ENCODE assay signal across 12 cellular contexts in the genomic region with DNA sequence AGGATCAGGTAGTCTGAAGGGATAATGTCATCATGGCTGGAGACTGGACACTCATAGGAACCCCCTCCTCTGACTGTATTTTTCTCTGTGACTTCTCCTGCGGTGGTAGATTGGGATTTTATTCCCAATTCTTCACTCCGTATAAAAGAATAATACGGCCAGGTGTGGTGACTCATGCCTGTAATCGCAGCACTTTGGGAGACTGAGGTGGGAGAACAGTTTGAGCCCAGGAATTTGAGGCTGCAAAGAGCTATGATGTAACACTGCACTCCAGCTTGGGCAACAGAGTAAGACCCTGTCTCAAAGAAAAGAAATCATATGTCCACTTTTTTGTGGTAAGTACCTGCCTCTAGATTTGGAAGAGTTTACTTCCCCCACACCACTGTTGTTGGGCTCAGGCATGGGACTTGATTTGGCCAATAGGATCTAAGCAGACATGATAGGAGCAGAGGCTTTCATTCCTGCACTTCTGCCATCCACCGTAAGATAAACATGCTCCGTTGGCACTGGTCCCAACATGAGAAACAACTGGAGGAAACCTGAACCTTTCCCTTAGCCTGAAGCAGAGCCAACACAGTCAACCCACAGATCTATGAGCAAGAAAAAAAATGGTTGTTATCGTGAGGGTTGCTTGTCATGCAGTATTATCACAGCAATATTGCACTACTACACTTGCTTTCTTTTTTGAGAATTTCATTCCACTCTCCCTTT.
DNase-seq lines count a peak whose midpoint lies in the region; ATAC-seq, FAIRE-seq and TF ChIP-seq lines count a peak whose summit lies in the region.
"Had no signal": no experiment of that assay in that cellular context is flagged by ENCODE, and none has a peak within 500 bp of the region (broad histone marks: within the 10 kb centered on the region; RNA-seq: fewer than 3 reads in every experiment).

No MANE protein-coding gene starts in this region.

- no peak overlapping the region for H3K27ac Mint-ChIP-seq in neural progenitor cell
- no peak overlapping the region for H3K27ac Mint-ChIP-seq in type B pancreatic cell
- H3K27ac Mint-ChIP-seq: activated T-helper 17 cell treated with anti-CD3 and anti-CD28 coated beads, Interleukin-2, amount 50 U/mL, for 72 hours had no signal

- H3F3A ChIP-seq in PC-3 (ENCODE audit: low read length, unreplicated experiment) (no peaks in the 10 kb centered on the region), neural progenitor cell (ENCODE audit: low read depth) (no peaks in the 10 kb centered on the region)

- POLR2A ChIA-PET in PC-3 (lab: Charles Lee; ENCODE audit: unreplicated experiment): no interaction called here

- intact Hi-C loops in left ventricle myocardium superior (cut with micrococcal nuclease): no loop called here
- intact Hi-C loops in left ventricle myocardium inferior (cut with micrococcal nuclease): no loop called here
- intact Hi-C loops in PC-3 (cut with micrococcal nuclease): no loop called here

- no TSS peak for BruUV-seq in PC-3 (replicated peaks; lab: Mats Ljungman, UMichigan)

- no peak for DNase-seq in left ventricle myocardium superior
- DNase-seq in left ventricle myocardium inferior: no peak
- DNase-seq in PC-3: peak; percentile 84
- peak; percentile 89 for DNase-seq in fibroblast of the aortic adventitia (ENCODE audit: low read depth)
- DNase-seq in urothelium cell line (ENCODE audit: low spot score): peak; percentile 88
- no peak for DNase-seq in neural progenitor cell (ENCODE audit: low spot score)
- no peak for DNase-seq in type B pancreatic cell (ENCODE audit: extremely low spot score, unreplicated experiment)

- H4K20me1 ChIP-seq in PC-3 (ENCODE audit: low read length) (no peaks in the 10 kb centered on the region), neural progenitor cell (ENCODE audit: low read depth) (no peaks in the 10 kb centered on the region)
- H4K20me1 ChIP-seq: BLaER1 treated with 17β-estradiol and CSF1 and Interleukin-3, amounts not matched to agents 10 nM and 100 nM had no signal

- peaks cover 5% of the 10 kb centered on the region for H3K27me3 ChIP-seq in left ventricle myocardium inferior (ENCODE audit: low read depth)
- 0 out of 2 replicates have a peak, but pooled peaks cover 9% of the 10 kb centered on the region for H3K27me3 ChIP-seq in PC-3 (ENCODE audit: low read length)
- peaks cover 15% of the 10 kb centered on the region for H3K27me3 ChIP-seq in neural progenitor cell

- 0 out of 2 replicates have a peak overlapping the region, but pooled peaks have one; percentile 13 for H3K4me2 ChIP-seq in PC-3 (ENCODE audit: low read length)
- H3K4me2 ChIP-seq in neural progenitor cell: no peak overlapping the region
- H3K4me2 ChIP-seq: BLaER1 treated with 17β-estradiol and CSF1 and Interleukin-3, amounts not matched to agents 10 nM and 100 nM had no signal

- CTCF ChIA-PET in PC-3 (lab: Charles Lee): no interaction called here

- H3K36me3 ChIP-seq in left ventricle myocardium inferior: no peaks in the 10 kb centered on the region
- H3K36me3 ChIP-seq in PC-3 (ENCODE audit: low read depth, low read length): no peaks in the 10 kb centered on the region
- no peaks in the 10 kb centered on the region for H3K36me3 ChIP-seq in neural progenitor cell
- H3K36me3 ChIP-seq: BLaER1 treated with 17β-estradiol and CSF1 and Interleukin-3, amounts not matched to agents 10 nM and 100 nM had no signal

- H3K4me1 Mint-ChIP-seq in neural progenitor cell (no peaks in the 10 kb centered on the region), type B pancreatic cell (ENCODE audit: unreplicated experiment) (no peaks in the 10 kb centered on the region)
- H3K4me1 Mint-ChIP-seq: activated T-helper 17 cell treated with anti-CD3 and anti-CD28 coated beads, Interleukin-2, amount 50 U/mL, for 72 hours had no signal

- ATAC-seq in left ventricle myocardium superior (peak; percentile 36), PC-3 (peak; percentile 58), GM18867 (IDR thresholded peaks at IDR 0.05; ENCODE audit: unreplicated experiment) (no peak)
- ATAC-seq: activated T-helper 17 cell treated with anti-CD3 and anti-CD28 coated beads, Interleukin-2, amount 50 U/mL, for 72 hours had no signal

- TF ChIP-seq CTCF in left ventricle myocardium inferior (IDR thresholded peaks at IDR 0.05; ENCODE audit: borderline replicate concordance): no peak
- no peak for TF ChIP-seq CTCF in PC-3 (conservative IDR thresholded peaks at IDR 0.05; ENCODE audit: low read depth, low read length)
- no peak for TF ChIP-seq CTCF in fibroblast of the aortic adventitia (IDR thresholded peaks at IDR 0.05; ENCODE audit: insufficient read depth, low read length)
- TF ChIP-seq CTCF in neural progenitor cell (IDR thresholded peaks at IDR 0.05): no peak
- TF ChIP-seq CTCF in type B pancreatic cell (conservative IDR thresholded peaks at IDR 0.05): no peak

- H3K9ac ChIP-seq in PC-3 (ENCODE audit: low read length) (no peak overlapping the region), neural progenitor cell (no peak overlapping the region)
- H3K9ac ChIP-seq: BLaER1 treated with 17β-estradiol and CSF1 and Interleukin-3, amounts not matched to agents 10 nM and 100 nM had no signal

- H3K36me3 Mint-ChIP-seq in neural progenitor cell: no peaks in the 10 kb centered on the region
- no peaks in the 10 kb centered on the region for H3K36me3 Mint-ChIP-seq in type B pancreatic cell

- H3K4me1 ChIP-seq in left ventricle myocardium inferior (peaks cover 13% of the 10 kb centered on the region), PC-3 (ENCODE audit: insufficient read depth, low read length) (peaks cover 9% of the 10 kb centered on the region; the same call in 1 of the 2 replicates), neural progenitor cell (no peaks in the 10 kb centered on the region)
- H3K4me1 ChIP-seq: BLaER1 treated with 17β-estradiol and CSF1 and Interleukin-3, amounts not matched to agents 10 nM and 100 nM had no signal

- FAIRE-seq in urothelium cell line (lab: Jason Lieb, UNC): peak; percentile 95
- FAIRE-seq: GM18507, TTC549 had no signal

- H3K27me3 Mint-ChIP-seq in neural progenitor cell (ENCODE audit: insufficient read depth, low read depth) (peaks cover 7% of the 10 kb centered on the region), type B pancreatic cell (peaks cover 64% of the 10 kb centered on the region)

- H3K9me3 Mint-ChIP-seq in neural progenitor cell: peaks cover 18% of the 10 kb centered on the region
- peaks cover 14% of the 10 kb centered on the region for H3K9me3 Mint-ChIP-seq in type B pancreatic cell

- H3K27ac ChIP-seq in left ventricle myocardium inferior (replicated peaks) (no peak overlapping the region), PC-3 (ENCODE audit: low read length) (no peak overlapping the region), neural progenitor cell (no peak overlapping the region)
- H3K27ac ChIP-seq: BLaER1 treated with 17β-estradiol and CSF1 and Interleukin-3, amounts not matched to agents 10 nM and 100 nM had no signal

- H3K4me3 Mint-ChIP-seq in neural progenitor cell: no peak overlapping the region
- H3K4me3 Mint-ChIP-seq in type B pancreatic cell: no peak overlapping the region
- H3K4me3 Mint-ChIP-seq: activated T-helper 17 cell treated with anti-CD3 and anti-CD28 coated beads, Interleukin-2, amount 50 U/mL, for 72 hours had no signal

- peaks cover 26% of the 10 kb centered on the region for H3K9me3 ChIP-seq in left ventricle myocardium inferior (replicated peaks)
- peaks cover 7% of the 10 kb centered on the region for H3K9me3 ChIP-seq in PC-3 (ENCODE audit: low read length)
- no peaks in the 10 kb centered on the region for H3K9me3 ChIP-seq in neural progenitor cell (ENCODE audit: low read depth)

- no peak overlapping the region for H3K4me3 ChIP-seq in left ventricle myocardium inferior
- no peak overlapping the region for H3K4me3 ChIP-seq in PC-3 (ENCODE audit: low read length)
- no peak overlapping the region for H3K4me3 ChIP-seq in fibroblast of the aortic adventitia (ENCODE audit: low read depth, low read length)
- no peak overlapping the region for H3K4me3 ChIP-seq in neural progenitor cell
- H3K4me3 ChIP-seq: BLaER1 treated with 17β-estradiol and CSF1 and Interleukin-3, amounts not matched to agents 10 nM and 100 nM had no signal

- H2AFZ ChIP-seq in PC-3 (ENCODE audit: low read length): no peak overlapping the region
- H2AFZ ChIP-seq in neural progenitor cell (replicated peaks): no peak overlapping the region

- no peaks in the 10 kb centered on the region for H3K79me2 ChIP-seq in PC-3 (ENCODE audit: low read length)
- H3K79me2 ChIP-seq in neural progenitor cell (ENCODE audit: low read depth): no peaks in the 10 kb centered on the region

- no peaks in the 10 kb centered on the region for H3K9me2 ChIP-seq in PC-3 (replicated peaks; ENCODE audit: low read length)

Comparison
In these comparisons a context has a peak if more than half of its experiments do, and no peak if none do; other contexts are left out.
1. DNase-seq: peak in PC-3 (single experiment), fibroblast of the aortic adventitia (single experiment) and urothelium cell line (single experiment); none in left ventricle myocardium superior (single experiment), left ventricle myocardium inferior (single experiment), neural progenitor cell (single experiment) and type B pancreatic cell (single experiment).